ENCODE assay signal across 9 cellular contexts in the genomic region with DNA sequence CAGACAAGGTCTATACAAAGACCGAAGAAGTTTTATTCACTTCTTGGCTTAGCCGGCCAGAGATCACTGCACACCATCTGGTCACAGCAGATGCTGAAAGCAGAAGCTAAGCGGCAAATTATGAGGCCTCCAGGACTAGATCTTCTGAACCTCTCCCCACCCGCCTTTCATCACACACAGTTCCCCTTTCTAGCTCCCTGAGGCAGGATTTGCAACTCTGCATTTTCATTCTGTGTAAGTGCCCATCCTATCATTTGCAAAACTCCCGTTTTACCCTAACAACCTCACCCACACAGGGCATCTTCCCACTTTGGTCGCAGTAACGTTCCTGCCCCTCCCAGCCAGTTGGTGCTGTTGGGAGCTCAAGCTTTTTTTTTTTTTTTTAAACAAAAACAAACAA.
DNase-seq lines count a peak whose midpoint lies in the region; ATAC-seq and TF ChIP-seq lines count a peak whose summit lies in the region.
"Had no signal": no experiment of that assay in that cellular context is flagged by ENCODE, and none has a peak within 500 bp of the region (broad histone marks: within the 10 kb centered on the region; RNA-seq: fewer than 3 reads in every experiment).

No MANE protein-coding gene starts in this region.

- CTCF ChIA-PET in HEK293T (lab: Yijun Ruan, JAX): interaction anchor here (0.5 to 0.7 kb wide), 2 partner anchors 11 to 1092 kb away, joined by 3 to 4 read pairs; no protein-coding TSS in a partner anchor

- POLR2A ChIA-PET in HEK293T (lab: Yijun Ruan, JAX): interaction anchor here (1.5 kb wide), 1 partner anchor 17 kb away, joined by 7 read pairs; the partner anchor contains the start of gene MTHFD2

- no peak overlapping the region for H3K27ac ChIP-seq in substantia nigra (ENCODE audit: low read depth, low read length, poor library complexity, severe bottlenecking)
- H3K27ac ChIP-seq: right lobe of liver had no signal

- 0 out of 3 replicates have a peak, but pooled peaks have one; percentile 3 for TF ChIP-seq CTCF in GM12872 (IDR thresholded peaks at IDR 0.05; ENCODE audit: insufficient read depth, low read depth, low read length)

- DNase-seq in HEK293T (ENCODE audit: extremely low spot score) (no peak), NCI-H446 treated with DMSO at 0.1 percent for 48 hours (lab: John Stamatoyannopoulos, UW) (peak; percentile 91), fibroblast of peridontal ligament (ENCODE audit: extremely low read depth) (peak; percentile 18), substantia nigra (lab: John Stamatoyannopoulos, UW) (peak in 25 of 49 donors; percentile 9 to 58 (median 30)), HK-2 (ENCODE audit: unreplicated experiment) (no peak)
- DNase-seq in activated CD4-positive, CD25-positive, alpha-beta regulatory T cell treated with anti-CD3 and anti-CD28 coated beads, Interleukin-2, amount 50 U/mL, for 72 hours: no peak

- no peak for ATAC-seq in HG02884 (IDR thresholded peaks at IDR 0.05; ENCODE audit: unreplicated experiment)

TF ChIP-seq in HEK293T, 16 proteins besides CTCF, POLR2A, EP300 and RAD21:
- no peak for TF ChIP-seq ELF4 (IDR thresholded peaks at IDR 0.05)
- TF ChIP-seq ZNF384 (IDR thresholded peaks at IDR 0.05): 0 out of 2 replicates have a peak, but pooled peaks have one; percentile 45

Comparison
In these comparisons a context has a peak if more than half of its experiments do, and no peak if none do; other contexts are left out.
1. DNase-seq: peak in NCI-H446 treated with DMSO at 0.1 percent for 48 hours (single experiment), fibroblast of peridontal ligament (single experiment) and substantia nigra (25 of 49); none in HEK293T (single experiment), HK-2 (single experiment) and activated CD4-positive, CD25-positive, alpha-beta regulatory T cell treated with anti-CD3 and anti-CD28 coated beads, Interleukin-2, amount 50 U/mL, for 72 hours (single experiment).